13 cellular contexts compared by ENCODE assay signal in genomic region chr20:50747275-50747674, GRCh38. TPM values are rescaled to one million over a fixed set of nuclear protein-coding genes. Genes with fewer than 3 reads are reported as not detected.
DNase-seq lines count a peak whose midpoint lies in the region; ATAC-seq, FAIRE-seq and TF ChIP-seq lines count a peak whose summit lies in the region.
"Had no signal": no experiment of that assay in that cellular context is flagged by ENCODE, and none has a peak within 500 bp of the region (broad histone marks: within the 10 kb centered on the region; RNA-seq: fewer than 3 reads in every experiment).

No MANE protein-coding gene starts in this region.

- intact Hi-C loops in IMR-90 (cut with micrococcal nuclease): loop anchor here (10.0 kb wide), 1 partner anchor 282 kb away; no protein-coding TSS in a partner anchor

- no peak overlapping the region for H3K9ac ChIP-seq in IMR-90 (ENCODE audit: low read depth, low read length)

- H3K27me3 Mint-ChIP-seq in activated CD8-positive, alpha-beta memory T cell treated with anti-CD3 and anti-CD28 coated beads, Interleukin-2, amount 10 ng/mL, durations not matched to agents 7 days and 5 days: no peaks in the 10 kb centered on the region
- H3K27me3 Mint-ChIP-seq in activated naive CD8-positive, alpha-beta T cell treated with anti-CD3 and anti-CD28 coated beads for 36 hours: no peaks in the 10 kb centered on the region
- peaks cover 3% of the 10 kb centered on the region for H3K27me3 Mint-ChIP-seq in osteocyte (ENCODE audit: unreplicated experiment)

- peak overlapping the region; percentile 64 for H3K4me3 Mint-ChIP-seq in activated CD8-positive, alpha-beta memory T cell treated with anti-CD3 and anti-CD28 coated beads, Interleukin-2, amount 10 ng/mL, durations not matched to agents 7 days and 5 days
- H3K4me3 Mint-ChIP-seq in activated naive CD8-positive, alpha-beta T cell treated with anti-CD3 and anti-CD28 coated beads for 36 hours: peak overlapping the region; percentile 36
- H3K4me3 Mint-ChIP-seq in osteocyte (ENCODE audit: unreplicated experiment): no peak overlapping the region

- peak overlapping the region in 1 of 2 experiments; percentile 50; a peak in 1 of 4 replicates for H4K8ac ChIP-seq in IMR-90 (ENCODE audit: low read depth in 2 of 2, low read length in 2 of 2)

- H2BK15ac ChIP-seq in IMR-90 (ENCODE audit: low read depth, low read length): no peak overlapping the region

- no peak for DNase-seq in activated CD8-positive, alpha-beta memory T cell treated with anti-CD3 and anti-CD28 coated beads, Interleukin-2, amount 10 ng/mL, durations not matched to agents 7 days and 5 days
- DNase-seq in activated CD8-positive, alpha-beta memory T cell treated with anti-CD3 and anti-CD28 coated beads, Interleukin-2, amount 50 U/mL, for 48 hours: no peak
- DNase-seq in IMR-90 (no peak), osteoblast (ENCODE audit: insufficient read length, low spot score, missing footprints) (no peak), osteocyte (ENCODE audit: extremely low spot score, unreplicated experiment) (no peak), GM12892 (ENCODE audit: insufficient read length) (no peak), NAMALWA (ENCODE audit: low spot score) (no peak)
- no peak for DNase-seq in activated naive CD8-positive, alpha-beta T cell treated with anti-CD3 and anti-CD28 coated beads for 36 hours
- DNase-seq: activated CD4-positive, alpha-beta T cell treated with anti-CD3 and anti-CD28 coated beads, Interleukin-2, amount 50 U/mL, for 1 hour; amniotic stem cell; DMS79 treated with DMSO at 0.1 percent for 48 hours; NCI-H2171 had no signal

- TF ChIP-seq RAD21 in IMR-90 (IDR thresholded peaks at IDR 0.05; ENCODE audit: low read length): no peak

- no peak overlapping the region for H3K4ac ChIP-seq in IMR-90 (ENCODE audit: low read depth, low read length)

- no peak overlapping the region for H4K91ac ChIP-seq in IMR-90 (ENCODE audit: insufficient read depth, low read depth, low read length)

- CTCF ChIA-PET in activated CD8-positive, alpha-beta memory T cell treated with anti-CD3 and anti-CD28 coated beads, Interleukin-2, amount 10 ng/mL, durations not matched to agents 7 days and 5 days (lab: Charles Lee): interaction anchor here (0.7 to 1.5 kb wide), 4 partner anchors 13 to 1213 kb away, joined by 3 to 5 read pairs (median 4); partner anchors contain the start of gene PARD6B
- CTCF ChIA-PET in IMR-90 (lab: Yijun Ruan, JAX): interaction anchor here (1.5 kb wide), 1 partner anchor 95 kb away, joined by 4 read pairs; no protein-coding TSS in a partner anchor

- peak overlapping the region; percentile 54; the same call in 1 of the 2 replicates for H4K5ac ChIP-seq in IMR-90 (ENCODE audit: low read depth, low read length)

- H2BK20ac ChIP-seq in IMR-90 (ENCODE audit: low read depth, low read length): no peak overlapping the region

- H4K20me1 ChIP-seq in IMR-90 (ENCODE audit: insufficient read depth, low read length): no peaks in the 10 kb centered on the region
- no peaks in the 10 kb centered on the region for H4K20me1 ChIP-seq in osteoblast (ENCODE audit: insufficient read depth, low read length)

- in situ Hi-C loops in IMR-90 (cut with MboI; ENCODE audit: low sequenced_read_pairs): loop anchor here (10.0 kb wide), 2 partner anchors 282 to 562 kb away; no protein-coding TSS in a partner anchor

- H3K27ac ChIP-seq in IMR-90 (ENCODE audit: insufficient read depth, low read length) (no peak overlapping the region), osteoblast (ENCODE audit: low read depth, low read length) (no peak overlapping the region)

- peaks cover 11% of the 10 kb centered on the region for H3K4me1 ChIP-seq in IMR-90 (ENCODE audit: control insufficient read depth, insufficient read depth, low read length)
- peaks cover 12% of the 10 kb centered on the region for H3K4me1 ChIP-seq in osteoblast (ENCODE audit: insufficient read depth, low read length)

- H3K27me3 ChIP-seq in IMR-90 (ENCODE audit: control insufficient read depth, insufficient read depth, low read length) (no peaks in the 10 kb centered on the region), osteoblast (ENCODE audit: insufficient read depth, low read length) (no peaks in the 10 kb centered on the region)

- peaks cover 27% of the 10 kb centered on the region for H3K4me1 Mint-ChIP-seq in activated CD8-positive, alpha-beta memory T cell treated with anti-CD3 and anti-CD28 coated beads, Interleukin-2, amount 10 ng/mL, durations not matched to agents 7 days and 5 days
- H3K4me1 Mint-ChIP-seq in activated naive CD8-positive, alpha-beta T cell treated with anti-CD3 and anti-CD28 coated beads for 36 hours: peaks cover 17% of the 10 kb centered on the region
- H3K4me1 Mint-ChIP-seq in osteocyte (ENCODE audit: unreplicated experiment): peaks cover 27% of the 10 kb centered on the region

- H2AK5ac ChIP-seq in IMR-90 (ENCODE audit: low read depth, low read length): no peak overlapping the region

- H3K18ac ChIP-seq in IMR-90 (ENCODE audit: low read depth, low read length): 0 out of 2 replicates have a peak overlapping the region, but pooled peaks have one; percentile 76

- peak overlapping the region; percentile 83 for H3K27ac Mint-ChIP-seq in activated CD8-positive, alpha-beta memory T cell treated with anti-CD3 and anti-CD28 coated beads, Interleukin-2, amount 10 ng/mL, durations not matched to agents 7 days and 5 days
- H3K27ac Mint-ChIP-seq in activated naive CD8-positive, alpha-beta T cell treated with anti-CD3 and anti-CD28 coated beads for 36 hours: peak overlapping the region; percentile 32
- no peak overlapping the region for H3K27ac Mint-ChIP-seq in osteocyte (ENCODE audit: unreplicated experiment)

- H3K36me3 ChIP-seq in IMR-90 (ENCODE audit: control insufficient read depth, insufficient read depth, low read length) (no peaks in the 10 kb centered on the region), osteoblast (ENCODE audit: insufficient read depth, low read length) (no peaks in the 10 kb centered on the region)

- POLR2A ChIA-PET in IMR-90 (lab: Charles Lee; ENCODE audit: unreplicated experiment): no interaction called here

- H3K56ac ChIP-seq in IMR-90 (ENCODE audit: extremely low read depth, insufficient read depth, low read length): no peak overlapping the region

- H3K9me1 ChIP-seq in IMR-90 (ENCODE audit: insufficient read depth, low read length): peaks cover 4% of the 10 kb centered on the region; the same call in 1 of the 2 replicates

- WGBS in IMR-90 (ENCODE audit: extremely low coverage in 2 of 2, insufficient read length in 1 of 2), 2 experiments: 100% methylated on average over 1 of the region's 2 CpGs; no CpG with 5 or more reads in 1 of the 2 experiments

- no peak overlapping the region; the same call in 1 of the 2 replicates for H3K4me2 ChIP-seq in IMR-90 (ENCODE audit: low read depth, low read length)
- H3K4me2 ChIP-seq in osteoblast (ENCODE audit: insufficient read depth, low read length): peak overlapping the region; percentile 68

- H3K23ac ChIP-seq in IMR-90 (ENCODE audit: low read depth, low read length): peak overlapping the region; percentile 87; the same call in 1 of the 2 replicates

- no peak overlapping the region for H2AK9ac ChIP-seq in IMR-90 (replicated peaks; ENCODE audit: low read depth, low read length, poor library complexity)

- H2AFZ ChIP-seq in IMR-90 (replicated peaks; ENCODE audit: low read length, poor library complexity) (no peak overlapping the region), osteoblast (ENCODE audit: low read length) (peak overlapping the region; percentile 67)

- TF ChIP-seq CTCF in IMR-90 (conservative IDR thresholded peaks at IDR 0.05; ENCODE audit: low read depth, low read length) (no peak), osteoblast (IDR thresholded peaks at IDR 0.05; ENCODE audit: extremely low read depth, low read depth, low read length) (no peak), osteocyte (IDR thresholded peaks at IDR 0.05) (no peak)

- H2BK5ac ChIP-seq in IMR-90 (ENCODE audit: low read depth, low read length, poor library complexity, severe bottlenecking): no peak overlapping the region

- H2BK120ac ChIP-seq in IMR-90 (ENCODE audit: low read depth, low read length): no peak overlapping the region

- dilution Hi-C loops in IMR-90 (cut with HindIII; ENCODE audit: low sequenced_read_pairs, unreplicated experiment): no loop called here

- no peaks in the 10 kb centered on the region for H3K9me3 ChIP-seq in IMR-90 (ENCODE audit: control insufficient read depth, insufficient read depth, low read length)
- no peaks in the 10 kb centered on the region for H3K9me3 ChIP-seq in osteoblast (ENCODE audit: low read depth, low read length)

- no peaks in the 10 kb centered on the region for H3K9me3 Mint-ChIP-seq in activated CD8-positive, alpha-beta memory T cell treated with anti-CD3 and anti-CD28 coated beads, Interleukin-2, amount 10 ng/mL, durations not matched to agents 7 days and 5 days (ENCODE audit: low read depth)
- no peaks in the 10 kb centered on the region for H3K9me3 Mint-ChIP-seq in activated naive CD8-positive, alpha-beta T cell treated with anti-CD3 and anti-CD28 coated beads for 36 hours
- no peaks in the 10 kb centered on the region for H3K9me3 Mint-ChIP-seq in osteocyte (ENCODE audit: unreplicated experiment)

- peaks cover 8% of the 10 kb centered on the region for H3K36me3 Mint-ChIP-seq in activated CD8-positive, alpha-beta memory T cell treated with anti-CD3 and anti-CD28 coated beads, Interleukin-2, amount 10 ng/mL, durations not matched to agents 7 days and 5 days
- H3K36me3 Mint-ChIP-seq in activated naive CD8-positive, alpha-beta T cell treated with anti-CD3 and anti-CD28 coated beads for 36 hours: peaks cover 4% of the 10 kb centered on the region
- H3K36me3 Mint-ChIP-seq in osteocyte (ENCODE audit: unreplicated experiment): no peaks in the 10 kb centered on the region

- TF ChIP-seq POLR2A in IMR-90 (IDR thresholded peaks at IDR 0.05; ENCODE audit: low read depth, low read length) (no peak), GM12892 (IDR thresholded peaks at IDR 0.05; ENCODE audit: low read depth, low read length) (no peak)

- H3K79me1 ChIP-seq in IMR-90 (ENCODE audit: low read depth in 1 of 2, low read length in 2 of 2): no peaks in the 10 kb centered on the region; a peak in 1 of 4 replicates

- H3K4me3 ChIP-seq in IMR-90 (ENCODE audit: insufficient read depth, low read depth, low read length): no peak overlapping the region
- H3K4me3 ChIP-seq in osteoblast (ENCODE audit: insufficient read depth, low read length): peak overlapping the region; percentile 48

- H3K79me2 ChIP-seq in osteoblast (ENCODE audit: insufficient read depth, low read length): no peaks in the 10 kb centered on the region

- BruUV-seq in IMR-90 (replicated peaks; lab: Mats Ljungman, UMichigan): no TSS peak

- no peak for ATAC-seq in activated CD8-positive, alpha-beta memory T cell treated with anti-CD3 and anti-CD28 coated beads, Interleukin-2, amount 10 ng/mL, durations not matched to agents 7 days and 5 days
- no peak for ATAC-seq in IMR-90 (ENCODE audit: low read depth)

- H3K14ac ChIP-seq in IMR-90 (replicated peaks; ENCODE audit: low read depth, low read length): 0 out of 2 replicates have a peak overlapping the region, but pooled peaks have one; percentile 55

- no peak for FAIRE-seq in GM12892 (lab: Jason Lieb, UNC)
- FAIRE-seq: H1 had no signal

RNA-seq across cellular contexts. Expression of gene PARD6B, which starts 15.9 kb away (rescaled TPM):
- 1 to 10 TPM; 4.2 to 4.6 TPM for total RNA-seq in activated CD8-positive, alpha-beta memory T cell treated with anti-CD3 and anti-CD28 coated beads, Interleukin-2, amount 10 ng/mL, durations not matched to agents 7 days and 5 days
- 0.90 and 1.4 TPM in 2 replicates for total RNA-seq in IMR-90 (2012; rRNA removed)
- 0.14 and 0.17 TPM in 2 replicates for polyA plus RNA-seq in IMR-90 (2012; rRNA removed)
- 0.05 and 0.08 TPM in 2 replicates for polyA plus RNA-seq in IMR-90 (2012; cell fraction: cytosol; rRNA removed)
- 0.07 and 0.25 TPM in 2 replicates for polyA plus RNA-seq in IMR-90 (2012; cell fraction: nucleus; rRNA removed; ENCODE audit: low replicate concordance)
- 1 to 10 TPM; 3.9 to 4.1 TPM for total RNA-seq in activated naive CD8-positive, alpha-beta T cell treated with anti-CD3 and anti-CD28 coated beads for 36 hours
- 0.72 and 0.88 TPM in 2 replicates for total RNA-seq in osteoblast
- total RNA-seq in osteocyte: 0.97 and 1.1 TPM in 2 replicates
- polyA plus RNA-seq in GM12892 (2012; ENCODE audit: missing spikeins): 0.89 TPM

RNA-seq across cellular contexts. Expression of gene BCAS4, which starts 47.6 kb away (rescaled TPM):
- total RNA-seq in activated CD8-positive, alpha-beta memory T cell treated with anti-CD3 and anti-CD28 coated beads, Interleukin-2, amount 10 ng/mL, durations not matched to agents 7 days and 5 days: 10 to 100 TPM; 37.6 to 44.8 TPM
- 40.0 and 47.5 TPM in 2 replicates for total RNA-seq in IMR-90 (2012; rRNA removed)
- 42.7 and 46.9 TPM in 2 replicates for polyA plus RNA-seq in IMR-90 (2012; rRNA removed)
- 29.3 and 63.1 TPM in 2 replicates for polyA plus RNA-seq in IMR-90 (2012; cell fraction: cytosol; rRNA removed)
- polyA plus RNA-seq in IMR-90 (2012; cell fraction: nucleus; rRNA removed; ENCODE audit: low replicate concordance): 24.3 and 25.0 TPM in 2 replicates
- 10 to 100 TPM; 27.1 to 28.9 TPM for total RNA-seq in activated naive CD8-positive, alpha-beta T cell treated with anti-CD3 and anti-CD28 coated beads for 36 hours
- 2.4 and 2.9 TPM in 2 replicates for total RNA-seq in osteoblast
- 3.5 and 4.2 TPM in 2 replicates for total RNA-seq in osteocyte
- polyA plus RNA-seq in GM12892 (2012; ENCODE audit: missing spikeins): 54.0 TPM

RNA-seq across cellular contexts. Expression of gene RIPOR3, which starts 55.9 kb away (rescaled TPM):
- not detected for total RNA-seq in activated CD8-positive, alpha-beta memory T cell treated with anti-CD3 and anti-CD28 coated beads, Interleukin-2, amount 10 ng/mL, durations not matched to agents 7 days and 5 days
- total RNA-seq in IMR-90 (2012; rRNA removed) (0.28 and 0.54 TPM in 2 replicates), osteoblast (1.1 and 2.4 TPM in 2 replicates), osteocyte (0.11 and 0.37 TPM in 2 replicates)
- polyA plus RNA-seq in IMR-90 (2012; rRNA removed): 1.7 TPM in 2 replicates
- 0.28 and 0.71 TPM in 2 replicates for polyA plus RNA-seq in IMR-90 (2012; cell fraction: cytosol; rRNA removed)
- 11.7 and 15.4 TPM in 2 replicates for polyA plus RNA-seq in IMR-90 (2012; cell fraction: nucleus; rRNA removed; ENCODE audit: low replicate concordance)
- total RNA-seq in activated naive CD8-positive, alpha-beta T cell treated with anti-CD3 and anti-CD28 coated beads for 36 hours: not detected
- 1.2 TPM for polyA plus RNA-seq in GM12892 (2012; ENCODE audit: missing spikeins)
